In genomic region chr2:55107428-55107827, GRCh38 we compare ENCODE assay signal across 17 cellular contexts. TPM values are rescaled to one million over a fixed set of nuclear protein-coding genes. Genes with fewer than 3 reads are reported as not detected.
DNase-seq lines count a peak whose midpoint lies in the region; ATAC-seq, FAIRE-seq and TF ChIP-seq lines count a peak whose summit lies in the region.
"Had no signal": no experiment of that assay in that cellular context is flagged by ENCODE, and none has a peak within 500 bp of the region (broad histone marks: within the 10 kb centered on the region; RNA-seq: fewer than 3 reads in every experiment).

No MANE protein-coding gene starts in this region.

- H3K4me3 Mint-ChIP-seq in chondrocyte (ENCODE audit: unreplicated experiment) (no peak overlapping the region), nephron (no peak overlapping the region)
- H3K4me3 Mint-ChIP-seq: activated T-cell treated with anti-CD3 and anti-CD28 coated beads, Interleukin-2, amount 50 U/mL, for 24 hours had no signal

- H3K4me1 Mint-ChIP-seq in chondrocyte (ENCODE audit: low read depth) (peaks cover 78% of the 10 kb centered on the region), nephron (peaks cover 45% of the 10 kb centered on the region)

- ATAC-seq in foreskin keratinocyte: no peak
- no peak for ATAC-seq in GM21576 (IDR thresholded peaks at IDR 0.05; ENCODE audit: unreplicated experiment)
- ATAC-seq: GM12878 had no signal

- no peaks in the 10 kb centered on the region for H3K27me3 Mint-ChIP-seq in chondrocyte (ENCODE audit: low read depth)
- no peaks in the 10 kb centered on the region for H3K27me3 Mint-ChIP-seq in nephron (ENCODE audit: low read depth)
- H3K27me3 Mint-ChIP-seq: activated T-cell treated with anti-CD3 and anti-CD28 coated beads, Interleukin-2, amount 50 U/mL, for 24 hours had no signal

- H3K36me3 ChIP-seq in A673 (ENCODE audit: insufficient read depth, low read length, poor library complexity, severe bottlenecking) (no peaks in the 10 kb centered on the region), MG63 (no peaks in the 10 kb centered on the region), BE2C (no peaks in the 10 kb centered on the region)
- H3K36me3 ChIP-seq: uterus had no signal

- FAIRE-seq in frontal cortex (lab: Jason Lieb, UNC): no peak
- FAIRE-seq: endometrium, GM12878 had no signal

- H3K9me3 ChIP-seq in A673 (ENCODE audit: low read depth, low read length, poor library complexity, severe bottlenecking) (no peaks in the 10 kb centered on the region), MG63 (no peaks in the 10 kb centered on the region), BE2C (no peaks in the 10 kb centered on the region)
- H3K9me3 ChIP-seq: uterus had no signal

- TF ChIP-seq CTCF in A673 (conservative IDR thresholded peaks at IDR 0.05; ENCODE audit: low read depth, low read length): no peak
- TF ChIP-seq CTCF in chondrocyte (IDR thresholded peaks at IDR 0.05): no peak
- no peak for TF ChIP-seq CTCF in nephron (IDR thresholded peaks at IDR 0.05; ENCODE audit: unreplicated experiment in 3 of 3)
- no peak for TF ChIP-seq CTCF in foreskin keratinocyte (conservative IDR thresholded peaks at IDR 0.05)
- TF ChIP-seq CTCF in BE2C (IDR thresholded peaks at IDR 0.05; ENCODE audit: low read depth, low read length): no peak

- POLR2A ChIA-PET in A673 (lab: Charles Lee; ENCODE audit: low non-redundant PET): no interaction called here

- H3K36me3 Mint-ChIP-seq in chondrocyte (ENCODE audit: low read depth): no peaks in the 10 kb centered on the region
- no peaks in the 10 kb centered on the region for H3K36me3 Mint-ChIP-seq in nephron (ENCODE audit: low read depth)

- H3K4me1 ChIP-seq in A673 (ENCODE audit: insufficient read depth, low read length, poor library complexity, severe bottlenecking) (peaks cover 25% of the 10 kb centered on the region), foreskin keratinocyte (no peaks in the 10 kb centered on the region), BE2C (peaks cover 15% of the 10 kb centered on the region)

- BruUV-seq in A673 (replicated peaks; lab: Mats Ljungman, UMichigan): no TSS peak

- CTCF ChIA-PET in A673 (lab: Charles Lee): no interaction called here

- H3K27ac Mint-ChIP-seq in chondrocyte (ENCODE audit: unreplicated experiment) (peak overlapping the region; percentile 91), nephron (peak overlapping the region; percentile 42 to 70 (median 58))
- H3K27ac Mint-ChIP-seq: activated T-cell treated with anti-CD3 and anti-CD28 coated beads, Interleukin-2, amount 50 U/mL, for 24 hours had no signal

- no peaks in the 10 kb centered on the region for H3K9me3 Mint-ChIP-seq in chondrocyte (ENCODE audit: low read depth)
- no peaks in the 10 kb centered on the region for H3K9me3 Mint-ChIP-seq in nephron
- H3K9me3 Mint-ChIP-seq: activated T-cell treated with anti-CD3 and anti-CD28 coated beads, Interleukin-2, amount 50 U/mL, for 24 hours had no signal

- H3K27me3 ChIP-seq in A673 (replicated peaks; ENCODE audit: insufficient read depth, low read depth, low read length, poor library complexity) (no peaks in the 10 kb centered on the region), MG63 (no peaks in the 10 kb centered on the region), foreskin keratinocyte (no peaks in the 10 kb centered on the region), BE2C (no peaks in the 10 kb centered on the region)
- H3K27me3 ChIP-seq: uterus had no signal

- DNase-seq in A673 (ENCODE audit: low spot score) (no peak), MG63 (peak; percentile 17), chondrocyte (ENCODE audit: low spot score) (no peak), frontal cortex (ENCODE audit: low spot score in 2 of 2) (no peak), foreskin keratinocyte (no peak), BE2C (no peak)
- DNase-seq: activated CD4-positive, alpha-beta T cell treated with anti-CD3 and anti-CD28 coated beads for 1 hour; activated T-cell treated with anti-CD3 and anti-CD28 coated beads, Interleukin-2, amount 50 U/mL, for 24 hours; DMS79 treated with DMSO at 0.1 percent for 48 hours; NCI-H2081; uterus had no signal

- H3K4me3 ChIP-seq in A673 (ENCODE audit: low read depth, low read length, poor library complexity, severe bottlenecking) (no peak overlapping the region), MG63 (no peak overlapping the region), BE2C (ENCODE audit: low read depth, low read length) (no peak overlapping the region)
- H3K4me3 ChIP-seq: GM12878, lung, uterus had no signal

- intact Hi-C loops in A673 (cut with micrococcal nuclease; ENCODE audit: unreplicated experiment): no loop called here

- peak overlapping the region; percentile 16 for H3K27ac ChIP-seq in A673 (ENCODE audit: low read depth, low read length, poor library complexity, severe bottlenecking)
- H3K27ac ChIP-seq in foreskin keratinocyte: no peak overlapping the region
- H3K27ac ChIP-seq: KMS-11, uterus had no signal

RNA-seq across cellular contexts. Expression of gene RTN4, which starts 57.2 kb away (rescaled TPM):
- 244 and 275 TPM in 2 replicates for total RNA-seq in A673 (2021)
- total RNA-seq in MG63 (2014; rRNA removed; shearing (Covaris generic); ENCODE audit: low replicate concordance): 304 and 433 TPM in 2 replicates
- total RNA-seq in chondrocyte: 560 to 819 TPM (median 766 TPM) in 3 replicates
- total RNA-seq in frontal cortex: 726 TPM
- 271 and 333 TPM in 2 replicates for total RNA-seq in foreskin keratinocyte
- polyA plus RNA-seq in foreskin keratinocyte: 226 and 280 TPM in 2 replicates
- polyA plus RNA-seq in BE2C (2012; ENCODE audit: insufficient read depth, insufficient read length, low read depth): 102 TPM
